In genomic region chr5:33346534-33346933, GRCh38 we compare ENCODE assay signal across 16 cellular contexts.
"Had no signal": no experiment of that assay in that cellular context is flagged by ENCODE, and none has a peak within 500 bp of the region (broad histone marks: within the 10 kb centered on the region; RNA-seq: fewer than 3 reads in every experiment).

No MANE protein-coding gene starts in this region.

- H3K4me3 Mint-ChIP-seq: activated CD4-positive, alpha-beta memory T cell treated with anti-CD3 and anti-CD28 coated beads for 36 hours; activated naive CD8-positive, alpha-beta T cell treated with anti-CD3 and anti-CD28 coated beads for 36 hours; neural crest cell; type B pancreatic cell had no signal

- H3K27ac Mint-ChIP-seq: activated CD4-positive, alpha-beta memory T cell treated with anti-CD3 and anti-CD28 coated beads for 36 hours; activated naive CD8-positive, alpha-beta T cell treated with anti-CD3 and anti-CD28 coated beads for 36 hours; type B pancreatic cell had no signal

- H3K4me1 ChIP-seq: pancreas, suprapubic skin had no signal

- H3K4me3 ChIP-seq: dorsolateral prefrontal cortex, pancreas, suprapubic skin had no signal

- H3K27ac ChIP-seq: brain microvascular endothelial cell, dorsolateral prefrontal cortex, pancreas, suprapubic skin had no signal

- H3K9me3 ChIP-seq: pancreas, suprapubic skin had no signal

- ATAC-seq: esophagus mucosa; pancreas; stimulated activated naive CD8-positive, alpha-beta T cell treated with anti-CD3 and anti-CD28 coated beads, Interleukin-15, Interleukin-2, amounts not matched to agents 100 U/mL and 50 U/mL, for 24 hours had no signal

- H3K36me3 ChIP-seq: brain microvascular endothelial cell, pancreas, suprapubic skin had no signal

- H3K27me3 ChIP-seq: brain microvascular endothelial cell, dorsolateral prefrontal cortex, pancreas, suprapubic skin had no signal

- H3K4me1 Mint-ChIP-seq: activated naive CD8-positive, alpha-beta T cell treated with anti-CD3 and anti-CD28 coated beads for 36 hours had no signal

- H3K9me3 Mint-ChIP-seq: type B pancreatic cell had no signal

- DNase-seq: activated CD4-positive, alpha-beta memory T cell treated with anti-CD3 and anti-CD28 coated beads for 36 hours; activated CD4-positive, CD25-positive, alpha-beta regulatory T cell treated with anti-CD3 and anti-CD28 coated beads, Interleukin-2, amount 50 U/mL, for 72 hours; activated gamma-delta T cell; activated naive CD8-positive, alpha-beta T cell treated with anti-CD3 and anti-CD28 coated beads for 36 hours; activated T-cell treated with anti-CD3 and anti-CD28 coated beads, Interleukin-2, amount 50 U/mL, for 48 hours; brain microvascular endothelial cell; dorsolateral prefrontal cortex; hippocampal formation; kidney glomerular epithelial cell; pancreas; stimulated activated CD4-positive, alpha-beta T cell treated with anti-CD3 and anti-CD28 coated beads, Interleukin-12 subunit alpha, Interleukin-12 subunit beta, amount 100 ng/mL, for 4 hours; stimulated activated naive CD8-positive, alpha-beta T cell treated with anti-CD3 and anti-CD28 coated beads, Interleukin-15, Interleukin-2, amounts not matched to agents 100 U/mL and 50 U/mL, for 24 hours had no signal

- H3K36me3 Mint-ChIP-seq: activated CD4-positive, alpha-beta memory T cell treated with anti-CD3 and anti-CD28 coated beads for 36 hours; activated naive CD8-positive, alpha-beta T cell treated with anti-CD3 and anti-CD28 coated beads for 36 hours; type B pancreatic cell had no signal
